In genomic region chr3:105878061-105878460, GRCh38 we compare ENCODE assay signal across 17 cellular contexts. TPM values are rescaled to one million over a fixed set of nuclear protein-coding genes. Genes with fewer than 3 reads are reported as not detected.
DNase-seq lines count a peak whose midpoint lies in the region; ATAC-seq, FAIRE-seq and TF ChIP-seq lines count a peak whose summit lies in the region.
"Had no signal": no experiment of that assay in that cellular context is flagged by ENCODE, and none has a peak within 500 bp of the region (broad histone marks: within the 10 kb centered on the region; RNA-seq: fewer than 3 reads in every experiment).

No MANE protein-coding gene starts in this region.

- H3K9me3 ChIP-seq in fibroblast of lung (ENCODE audit: control insufficient read depth, insufficient read depth, low read depth, low read length) (no peaks in the 10 kb centered on the region), esophagus muscularis mucosa (no peaks in the 10 kb centered on the region)
- H3K9me3 ChIP-seq: mucosa of descending colon, SJSA1 had no signal

- peak overlapping the region; percentile 66 for H3K27ac Mint-ChIP-seq in activated CD8-positive, alpha-beta memory T cell treated with anti-CD3 and anti-CD28 coated beads, Interleukin-2, amount 10 ng/mL, durations not matched to agents 7 days and 5 days
- H3K27ac Mint-ChIP-seq in activated T-helper 2 cell treated with anti-CD3 and anti-CD28 coated beads, Interferon-gamma antibody, Interleukin-2, Interleukin-4, amounts not matched to agents 10 μg/mL and 5 μg/mL and 100 μg/mL, durations not matched to agents 14 hours and 24 hours and 36 hours, result peak overlapping the region; percentile 71
- H3K27ac Mint-ChIP-seq: activated naive CD4-positive, alpha-beta T cell treated with anti-CD3 and anti-CD28 coated beads, Interleukin-2, amount 10 ng/mL, durations not matched to agents 7 days and 5 days had no signal

- no peaks in the 10 kb centered on the region for H4K20me1 ChIP-seq in fibroblast of lung (ENCODE audit: control insufficient read depth, extremely low read depth, insufficient read depth, low read length)

- TF ChIP-seq CTCF in fibroblast of lung (conservative IDR thresholded peaks at IDR 0.05 in 1 of 2, IDR thresholded peaks at IDR 0.05 in 1 of 2; ENCODE audit: low read depth in 1 of 2, low read length in 2 of 2) (no peak), esophagus muscularis mucosa (IDR thresholded peaks at IDR 0.05) (no peak)

- no peak for ATAC-seq in activated CD8-positive, alpha-beta memory T cell treated with anti-CD3 and anti-CD28 coated beads, Interleukin-2, amount 10 ng/mL, durations not matched to agents 7 days and 5 days

- H3K36me3 ChIP-seq in fibroblast of lung (ENCODE audit: control insufficient read depth, insufficient read depth, low read length) (no peaks in the 10 kb centered on the region), esophagus muscularis mucosa (no peaks in the 10 kb centered on the region)
- H3K36me3 ChIP-seq: SJSA1 had no signal

- H2AFZ ChIP-seq in fibroblast of lung (ENCODE audit: low read length), result no peak overlapping the region
- H2AFZ ChIP-seq: parathyroid adenoma had no signal

- no peak for TF ChIP-seq EP300 in esophagus muscularis mucosa (IDR thresholded peaks at IDR 0.05)

- FAIRE-seq in HTR-8/SVneo (lab: Jason Lieb, UNC), result no peak
- FAIRE-seq: small intestine, TTC549 had no signal

- no peak for TF ChIP-seq POLR2A in esophagus muscularis mucosa (IDR thresholded peaks at IDR 0.05; ENCODE audit: low read depth)

- H3K4me1 ChIP-seq in fibroblast of lung (ENCODE audit: control insufficient read depth, extremely low read depth, insufficient read depth, low read length) (peaks cover 2% of the 10 kb centered on the region), esophagus muscularis mucosa (peaks cover 0 to 19% (median 11%) of the 10 kb centered on the region in 4 donors)
- H3K4me1 ChIP-seq: parathyroid adenoma, SJSA1 had no signal

- H3K4me3 Mint-ChIP-seq in activated CD8-positive, alpha-beta memory T cell treated with anti-CD3 and anti-CD28 coated beads, Interleukin-2, amount 10 ng/mL, durations not matched to agents 7 days and 5 days, result peak overlapping the region; percentile 30
- H3K4me3 Mint-ChIP-seq in activated T-helper 2 cell treated with anti-CD3 and anti-CD28 coated beads, Interferon-gamma antibody, Interleukin-2, Interleukin-4, amounts not matched to agents 10 μg/mL and 5 μg/mL and 100 μg/mL, durations not matched to agents 14 hours and 24 hours and 36 hours (ENCODE audit: low read depth), result no peak overlapping the region
- H3K4me3 Mint-ChIP-seq: activated naive CD4-positive, alpha-beta T cell treated with anti-CD3 and anti-CD28 coated beads, Interleukin-2, amount 10 ng/mL, durations not matched to agents 7 days and 5 days had no signal

- WGBS in esophagus muscularis mucosa, result 14% methylated on average over 1 of the region's 1 CpG

- H3K27ac ChIP-seq in fibroblast of lung (ENCODE audit: insufficient read depth, low read length), result no peak overlapping the region
- H3K27ac ChIP-seq in esophagus muscularis mucosa (replicated peaks in 1 of 4), result no peak overlapping the region
- H3K27ac ChIP-seq: parathyroid adenoma, SJSA1 had no signal

- intact Hi-C loops in activated T-helper 2 cell treated with anti-CD3 and anti-CD28 coated beads, Interferon-gamma antibody, Interleukin-2, Interleukin-4, amounts not matched to agents 10 μg/mL and 5 μg/mL and 100 μg/mL, durations not matched to agents 14 hours and 24 hours and 36 hours (cut with micrococcal nuclease), result loop anchor here (5.0 kb wide), 1 partner anchor 594 kb away; no protein-coding TSS in a partner anchor
- intact Hi-C loops in esophagus muscularis mucosa (cut with DNase I), result no loop called here

- H3K79me2 ChIP-seq in fibroblast of lung (ENCODE audit: control insufficient read depth, insufficient read depth, low read length), result no peaks in the 10 kb centered on the region
- H3K79me2 ChIP-seq: parathyroid adenoma had no signal

- peaks cover 40% of the 10 kb centered on the region for H3K4me1 Mint-ChIP-seq in activated CD8-positive, alpha-beta memory T cell treated with anti-CD3 and anti-CD28 coated beads, Interleukin-2, amount 10 ng/mL, durations not matched to agents 7 days and 5 days
- H3K4me1 Mint-ChIP-seq in activated T-helper 2 cell treated with anti-CD3 and anti-CD28 coated beads, Interferon-gamma antibody, Interleukin-2, Interleukin-4, amounts not matched to agents 10 μg/mL and 5 μg/mL and 100 μg/mL, durations not matched to agents 14 hours and 24 hours and 36 hours (ENCODE audit: low read depth), result peaks cover 35% of the 10 kb centered on the region

- H3K4me2 ChIP-seq in fibroblast of lung (ENCODE audit: extremely low read depth, insufficient read depth, low read length), result no peak overlapping the region

- no peak overlapping the region for H3K4me3 ChIP-seq in fibroblast of lung (replicated peaks in 1 of 4; ENCODE audit: control extremely low read depth in 1 of 4, insufficient read depth in 1 of 4, low read depth in 3 of 4, low read length in 4 of 4)
- H3K4me3 ChIP-seq in esophagus muscularis mucosa, result no peak overlapping the region
- H3K4me3 ChIP-seq: mucosa of descending colon, SJSA1 had no signal

- no peaks in the 10 kb centered on the region for H3K27me3 Mint-ChIP-seq in activated CD8-positive, alpha-beta memory T cell treated with anti-CD3 and anti-CD28 coated beads, Interleukin-2, amount 10 ng/mL, durations not matched to agents 7 days and 5 days
- H3K27me3 Mint-ChIP-seq in activated T-helper 2 cell treated with anti-CD3 and anti-CD28 coated beads, Interferon-gamma antibody, Interleukin-2, Interleukin-4, amounts not matched to agents 10 μg/mL and 5 μg/mL and 100 μg/mL, durations not matched to agents 14 hours and 24 hours and 36 hours (ENCODE audit: low read depth), result no peaks in the 10 kb centered on the region
- H3K27me3 Mint-ChIP-seq: activated naive CD4-positive, alpha-beta T cell treated with anti-CD3 and anti-CD28 coated beads, Interleukin-2, amount 10 ng/mL, durations not matched to agents 7 days and 5 days had no signal

- H3K9ac ChIP-seq in fibroblast of lung (ENCODE audit: insufficient read depth, low read length), result no peak overlapping the region
- H3K9ac ChIP-seq: parathyroid adenoma had no signal

- H3K9me3 Mint-ChIP-seq in activated CD8-positive, alpha-beta memory T cell treated with anti-CD3 and anti-CD28 coated beads, Interleukin-2, amount 10 ng/mL, durations not matched to agents 7 days and 5 days (ENCODE audit: low read depth), result peaks cover 5% of the 10 kb centered on the region
- H3K9me3 Mint-ChIP-seq in activated T-helper 2 cell treated with anti-CD3 and anti-CD28 coated beads, Interferon-gamma antibody, Interleukin-2, Interleukin-4, amounts not matched to agents 10 μg/mL and 5 μg/mL and 100 μg/mL, durations not matched to agents 14 hours and 24 hours and 36 hours, result peaks cover 3% of the 10 kb centered on the region
- H3K9me3 Mint-ChIP-seq: activated naive CD4-positive, alpha-beta T cell treated with anti-CD3 and anti-CD28 coated beads, Interleukin-2, amount 10 ng/mL, durations not matched to agents 7 days and 5 days had no signal

- no peak for DNase-seq in activated CD8-positive, alpha-beta memory T cell treated with anti-CD3 and anti-CD28 coated beads, Interleukin-2, amount 10 ng/mL, durations not matched to agents 7 days and 5 days
- no peak for DNase-seq in activated CD8-positive, alpha-beta memory T cell treated with anti-CD3 and anti-CD28 coated beads, Interleukin-2, amount 50 U/mL, for 4 hours
- no peak for DNase-seq in activated T-helper 2 cell treated with anti-CD3 and anti-CD28 coated beads, Interferon-gamma antibody, Interleukin-2, Interleukin-4, amounts not matched to agents 10 μg/mL and 5 μg/mL and 100 μg/mL, durations not matched to agents 14 hours and 24 hours and 36 hours (ENCODE audit: low spot score)
- peak; percentile 41 to 76 for DNase-seq in fibroblast of lung (ENCODE audit: low read depth in 2 of 2)
- peak; percentile 49 for DNase-seq in renal cortical epithelial cell (ENCODE audit: low read depth)
- no peak for DNase-seq in esophagus muscularis mucosa (ENCODE audit: extremely low spot score)
- no peak for DNase-seq in HTR-8/SVneo (ENCODE audit: insufficient read length, low spot score)
- no peak for DNase-seq in NCI-H69 (lab: John Stamatoyannopoulos, UW)
- DNase-seq: activated CD8-positive, alpha-beta memory T cell treated with anti-CD3 and anti-CD28 coated beads for 24 hours; activated naive CD4-positive, alpha-beta T cell treated with anti-CD3 and anti-CD28 coated beads, Interleukin-2, amount 10 ng/mL, durations not matched to agents 7 days and 5 days; left cardiac atrium; mucosa of descending colon; NCI-H1694 treated with DMSO at 0.1 percent for 48 hours; small intestine had no signal

- CTCF ChIA-PET in activated CD8-positive, alpha-beta memory T cell treated with anti-CD3 and anti-CD28 coated beads, Interleukin-2, amount 10 ng/mL, durations not matched to agents 7 days and 5 days (lab: Charles Lee), result no interaction called here

- peaks cover 14% of the 10 kb centered on the region for H3K36me3 Mint-ChIP-seq in activated CD8-positive, alpha-beta memory T cell treated with anti-CD3 and anti-CD28 coated beads, Interleukin-2, amount 10 ng/mL, durations not matched to agents 7 days and 5 days
- peaks cover 3% of the 10 kb centered on the region for H3K36me3 Mint-ChIP-seq in activated T-helper 2 cell treated with anti-CD3 and anti-CD28 coated beads, Interferon-gamma antibody, Interleukin-2, Interleukin-4, amounts not matched to agents 10 μg/mL and 5 μg/mL and 100 μg/mL, durations not matched to agents 14 hours and 24 hours and 36 hours (ENCODE audit: low read depth)

- H3K27me3 ChIP-seq in fibroblast of lung (ENCODE audit: control insufficient read depth, insufficient read depth, low read length), result no peaks in the 10 kb centered on the region
- H3K27me3 ChIP-seq in esophagus muscularis mucosa, result no peaks in the 10 kb centered on the region
- H3K27me3 ChIP-seq: SJSA1 had no signal

RNA-seq across cellular contexts. Expression of gene CBLB, which starts 9.2 kb away (rescaled TPM):
- total RNA-seq in activated CD8-positive, alpha-beta memory T cell treated with anti-CD3 and anti-CD28 coated beads, Interleukin-2, amount 10 ng/mL, durations not matched to agents 7 days and 5 days, result 100 to 1,000 TPM; 125 to 158 TPM
- total RNA-seq in activated T-helper 2 cell treated with anti-CD3 and anti-CD28 coated beads, Interferon-gamma antibody, Interleukin-2, Interleukin-4, amounts not matched to agents 10 μg/mL and 5 μg/mL and 100 μg/mL, durations not matched to agents 14 hours and 24 hours and 36 hours, result 146 and 152 TPM in 2 replicates
- total RNA-seq in fibroblast of lung (19.8 and 26.9 TPM in 2 replicates), renal cortical epithelial cell (11.3 and 94.7 TPM in 2 replicates), esophagus muscularis mucosa (10 to 100 TPM; 20.7 to 35.7 (median 26.2) TPM)
- polyA plus RNA-seq in fibroblast of lung, result 14.6 and 28.5 TPM in 2 replicates
- 7.0 and 23.6 TPM in 2 replicates for polyA plus RNA-seq in fibroblast of lung (2012)
- 10.2 and 20.1 TPM in 2 replicates for polyA minus RNA-seq in fibroblast of lung (ENCODE audit: low replicate concordance)

Comparison
In these comparisons a context has a peak if more than half of its experiments do, and no peak if none do; other contexts are left out.
1. DNase-seq: peak in fibroblast of lung (2 of 2) and renal cortical epithelial cell (single experiment); none in activated CD8-positive, alpha-beta memory T cell treated with anti-CD3 and anti-CD28 coated beads, Interleukin-2, amount 10 ng/mL, durations not matched to agents 7 days and 5 days (single experiment), activated CD8-positive, alpha-beta memory T cell treated with anti-CD3 and anti-CD28 coated beads, Interleukin-2, amount 50 U/mL, for 4 hours (single experiment), activated T-helper 2 cell treated with anti-CD3 and anti-CD28 coated beads, Interferon-gamma antibody, Interleukin-2, Interleukin-4, amounts not matched to agents 10 μg/mL and 5 μg/mL and 100 μg/mL, durations not matched to agents 14 hours and 24 hours and 36 hours (single experiment), esophagus muscularis mucosa (single experiment), HTR-8/SVneo (single experiment) and NCI-H69 (single experiment).